2 cellular contexts compared by ENCODE assay signal in genomic region chr22:49657275-49657973, GRCh38.
A peak's percentile ranks its signal among the peaks of the same experiment; 100 is the strongest.
TF ChIP-seq lines count a peak whose summit lies in the region.

No MANE protein-coding gene starts in this region.

TF ChIP-seq in liver, 16 proteins besides CTCF, POLR2A, EP300 and RAD21 (continued from another document):
- TF ChIP-seq REST (IDR thresholded peaks at IDR 0.05): no peak
- TF ChIP-seq MAX (IDR thresholded peaks at IDR 0.05): peak; percentile 88
- peak; percentile 66 to 76 for TF ChIP-seq EGR1 (IDR thresholded peaks at IDR 0.05; ENCODE audit: low read depth in 2 of 2)
- no peak for TF ChIP-seq HNF4G (IDR thresholded peaks at IDR 0.05)
- peak; percentile 27 for TF ChIP-seq SP1 (IDR thresholded peaks at IDR 0.05)
- TF ChIP-seq YY1 (IDR thresholded peaks at IDR 0.05): peak; percentile 64
- no peak for TF ChIP-seq FOXA1 (IDR thresholded peaks at IDR 0.05)
- no peak for TF ChIP-seq JUND (IDR thresholded peaks at IDR 0.05)

TF ChIP-seq in HepG2, 621 proteins besides CTCF, POLR2A, EP300 and RAD21 (continued from another document):
- TF ChIP-seq TFE3 (CRISPR knock-in tag; IDR thresholded peaks at IDR 0.05) (no peak), ZNF850 (CRISPR knock-in tag; conservative IDR thresholded peaks at IDR 0.05) (no peak), JARID2 (CRISPR knock-in tag; IDR thresholded peaks at IDR 0.05; ENCODE audit: insufficient replicate concordance) (no peak), FOSL2 (CRISPR knock-in tag; IDR thresholded peaks at IDR 0.05) (no peak)
